Comparison of ENCODE assay signal across 6 cellular contexts in genomic region chr2:179888642-179889041, GRCh38. TPM values are rescaled to one million over a fixed set of nuclear protein-coding genes. Genes with fewer than 3 reads are reported as not detected.
"Had no signal": no experiment of that assay in that cellular context is flagged by ENCODE, and none has a peak within 500 bp of the region (broad histone marks: within the 10 kb centered on the region; RNA-seq: fewer than 3 reads in every experiment).

No MANE protein-coding gene starts in this region.

RNA-seq across cellular contexts. Expression of gene ZNF385B, which starts 27.2 kb away (rescaled TPM):
- total RNA-seq: lung microvascular endothelial cell; mononuclear cell; naive thymus-derived CD4-positive, alpha-beta T cell; naive thymus-derived CD8-positive, alpha-beta T cell had no signal
- polyA plus RNA-seq: immature natural killer cell; mammary epithelial cell; naive thymus-derived CD4-positive, alpha-beta T cell; naive thymus-derived CD8-positive, alpha-beta T cell had no signal
